ENCODE assay signal across 8 cellular contexts in genomic region chr6:26054937-26055669, GRCh38. TPM values are rescaled to one million over a fixed set of nuclear protein-coding genes. Genes with fewer than 3 reads are reported as not detected.
DNase-seq lines count a peak whose midpoint lies in the region; TF ChIP-seq lines count a peak whose summit lies in the region.

No MANE protein-coding gene starts in this region.

- H3K9me3 ChIP-seq in GM23248 (ENCODE audit: low read depth): no peaks in the 10 kb centered on the region
- H3K9me3 ChIP-seq in neural cell (ENCODE audit: low read length): no peaks in the 10 kb centered on the region
- no peaks in the 10 kb centered on the region for H3K9me3 ChIP-seq in subcutaneous abdominal adipose tissue (ENCODE audit: control insufficient read depth in 5 of 5, low read length in 5 of 5)

- H3K27me3 ChIP-seq in GM23248 (replicated peaks; ENCODE audit: insufficient read depth): no peaks in the 10 kb centered on the region
- H3K27me3 ChIP-seq in neural cell (ENCODE audit: insufficient read depth, low read depth, low read length): no peaks in the 10 kb centered on the region
- no peaks in the 10 kb centered on the region for H3K27me3 ChIP-seq in subcutaneous abdominal adipose tissue (ENCODE audit: control insufficient read depth in 5 of 5, insufficient read depth in 4 of 5, low read length in 5 of 5)

- peak overlapping the region; percentile 95 for H3K27ac ChIP-seq in GM23248
- H3K27ac ChIP-seq in neural cell (ENCODE audit: low read length): peak overlapping the region; percentile 70
- H3K27ac ChIP-seq in subcutaneous abdominal adipose tissue (ENCODE audit: low read depth, low read length): peak overlapping the region; percentile 75

- H3K4me3 ChIP-seq in GM23248: peak overlapping the region; percentile 85
- H3K4me3 ChIP-seq in neural cell (ENCODE audit: low read length): peak overlapping the region; percentile 76
- peak overlapping the region; percentile 77 to 97 (median 85) for H3K4me3 ChIP-seq in subcutaneous abdominal adipose tissue (ENCODE audit: low read depth in 1 of 5, low read length in 5 of 5)

- H4K20me1 ChIP-seq in GM23248 (ENCODE audit: insufficient read depth): no peaks in the 10 kb centered on the region
- H4K20me1 ChIP-seq in neural cell (ENCODE audit: insufficient read depth): no peaks in the 10 kb centered on the region

- in situ Hi-C loops in GM23248 (cut with MboI): no loop called here

- H3F3A ChIP-seq in GM23248 (ENCODE audit: insufficient read depth): peaks cover 24% of the 10 kb centered on the region
- peaks cover 7% of the 10 kb centered on the region for H3F3A ChIP-seq in neural cell (ENCODE audit: insufficient read depth, low read length, poor library complexity, severe bottlenecking)

- peak overlapping the region; percentile 84 for H2AFZ ChIP-seq in GM23248
- H2AFZ ChIP-seq in neural cell (ENCODE audit: low read depth, low read length): peak overlapping the region; percentile 71

- H3K4me2 ChIP-seq in GM23248 (ENCODE audit: unreplicated experiment) (peak overlapping the region; percentile 94), neural cell (ENCODE audit: low read length) (peak overlapping the region; percentile 77)

- H3K79me2 ChIP-seq in GM23248 (ENCODE audit: insufficient read depth): no peaks in the 10 kb centered on the region
- no peaks in the 10 kb centered on the region for H3K79me2 ChIP-seq in neural cell (replicated peaks; ENCODE audit: insufficient read depth, low read length)

- no peak for TF ChIP-seq EP300 in neural cell (conservative IDR thresholded peaks at IDR 0.05; ENCODE audit: poor library complexity, severe bottlenecking)

- DNase-seq in Daoy (ENCODE audit: low read depth) (peak; percentile 96), GM23248 (peak; percentile 95), Kasumi-1 (lab: John Stamatoyannopoulos, UW) (peak; percentile 98), RPMI7951 (ENCODE audit: low read depth) (peak; percentile 97), fibroblast of the conjunctiva (ENCODE audit: low read depth) (peak; percentile 93)
- DNase-seq in activated effector memory CD4-positive, alpha-beta T cell treated with anti-CD3 and anti-CD28 coated beads, Interleukin-2, amount 50 U/mL, for 16 hours: peak; percentile 94

- H3K9me2 ChIP-seq in GM23248 (ENCODE audit: insufficient read depth) (no peaks in the 10 kb centered on the region), neural cell (ENCODE audit: insufficient read depth, low read length) (no peaks in the 10 kb centered on the region)

- H3K4me1 ChIP-seq in GM23248 (ENCODE audit: insufficient read depth) (peaks cover 10% of the 10 kb centered on the region), subcutaneous abdominal adipose tissue (ENCODE audit: control insufficient read depth in 5 of 5, insufficient read depth in 5 of 5, low read length in 5 of 5) (peaks cover 2 to 27% (median 13%) of the 10 kb centered on the region in 5 donors)

- H3K36me3 ChIP-seq in GM23248 (ENCODE audit: low read depth) (no peaks in the 10 kb centered on the region), neural cell (ENCODE audit: insufficient read depth, low read length) (no peaks in the 10 kb centered on the region), subcutaneous abdominal adipose tissue (ENCODE audit: control insufficient read depth in 5 of 5, insufficient read depth in 5 of 5, low read length in 5 of 5) (no peaks in the 10 kb centered on the region)

- no peak for TF ChIP-seq RAD21 in neural cell (conservative IDR thresholded peaks at IDR 0.05)

- no peak for TF ChIP-seq CTCF in neural cell (IDR thresholded peaks at IDR 0.05; ENCODE audit: poor library complexity, severe bottlenecking)

- 0 to 1% methylated on average over 28 of the region's 28 CpGs for WGBS in GM23248 (ENCODE audit: low coverage in 1 of 2, low lambda C conversion rate in 2 of 2, missing lambda C conversion rate in 2 of 2), 2 experiments

- peak overlapping the region; percentile 92 for H3K9ac ChIP-seq in GM23248
- H3K9ac ChIP-seq in neural cell (ENCODE audit: low read length): peak overlapping the region; percentile 62
- peak overlapping the region; percentile 57 to 94 (median 87) for H3K9ac ChIP-seq in subcutaneous abdominal adipose tissue (ENCODE audit: low read length in 5 of 5)

TF ChIP-seq in neural cell, 6 proteins besides CTCF, POLR2A, EP300 and RAD21:
- TF ChIP-seq POLR2AphosphoS5 (IDR thresholded peaks at IDR 0.05): no peak
- peak; percentile 47 for TF ChIP-seq REST (IDR thresholded peaks at IDR 0.05; ENCODE audit: borderline replicate concordance)
- TF ChIP-seq MXI1 (conservative IDR thresholded peaks at IDR 0.05; ENCODE audit: poor library complexity, severe bottlenecking): peak; percentile 89
- no peak for TF ChIP-seq SMC3 (conservative IDR thresholded peaks at IDR 0.05; ENCODE audit: poor library complexity)
- TF ChIP-seq TAF1 (IDR thresholded peaks at IDR 0.05; ENCODE audit: low read depth): peak; percentile 65
TF ChIP-seq in neural cell: peak in this region for 3.

RNA-seq across cellular contexts. Expression of gene HFE, which starts 32.1 kb away (rescaled TPM):
- total RNA-seq in Daoy (2014; rRNA removed; shearing (Covaris generic)): 1.5 and 2.0 TPM in 2 replicates
- total RNA-seq in GM23248 (2014; rRNA removed; shearing (Covaris generic)): 10.8 and 13.2 TPM in 2 replicates
- 8.6 and 10.6 TPM in 2 replicates for polyA plus RNA-seq in GM23248 (2016; fragmentation: Nextera tagmentation; extraction: Ambion mirVana)
- 11.6 and 12.1 TPM in 2 replicates for total RNA-seq in RPMI7951 (2014; rRNA removed; shearing (Covaris generic))
- polyA plus RNA-seq in neural cell: not detected in 2 replicates
- not detected in 2 replicates for polyA minus RNA-seq in neural cell

Comparison
In these comparisons a context has a peak if more than half of its experiments do, and no peak if none do; other contexts are left out.
1. Peak in every context shown above with its lines: DNase-seq, H3K4me3 ChIP-seq and H3K27ac ChIP-seq.